ENCODE assay signal across 17 cellular contexts in the genomic region with DNA sequence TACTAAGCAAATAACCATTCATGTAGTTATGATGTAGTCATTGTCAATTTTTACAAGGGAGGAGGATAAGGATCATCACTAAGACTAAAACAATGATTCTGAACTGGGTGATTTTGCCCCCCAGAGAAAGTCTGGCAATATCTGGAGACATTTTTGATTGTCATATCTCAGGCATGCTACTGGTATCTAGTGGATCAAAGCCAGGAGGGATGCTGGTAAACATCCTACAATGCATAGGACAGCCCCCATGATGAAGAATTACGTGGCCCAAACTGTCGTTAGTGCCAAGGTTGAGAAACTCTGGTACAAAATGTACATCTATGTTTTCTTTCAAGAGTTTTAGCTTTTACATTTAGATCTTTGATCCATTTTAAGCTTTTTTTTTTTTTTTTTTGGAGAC.
"Had no signal": no experiment of that assay in that cellular context is flagged by ENCODE, and none has a peak within 500 bp of the region (broad histone marks: within the 10 kb centered on the region; RNA-seq: fewer than 3 reads in every experiment).

No MANE protein-coding gene starts in this region.

- H3K27me3 ChIP-seq: breast epithelium, esophagus squamous epithelium, gastroesophageal sphincter, spleen, transverse colon had no signal

- DNase-seq: activated CD4-positive, alpha-beta T cell treated with anti-CD3 and anti-CD28 coated beads for 4 hours; activated CD8-positive, alpha-beta memory T cell treated with anti-CD3 and anti-CD28 coated beads, Interleukin-2, amount 50 U/mL, for 4 hours; activated CD8-positive, alpha-beta T cell treated with anti-CD3 and anti-CD28 coated beads for 36 hours; activated gamma-delta T cell treated with Interleukin-2 at 50 U/mL for 16 hours; activated naive CD8-positive, alpha-beta T cell treated with anti-CD3 and anti-CD28 coated beads for 36 hours; activated T-cell treated with anti-CD3 and anti-CD28 coated beads, Interleukin-2, amount 50 U/mL, for 72 hours; anterior cingulate cortex; esophagus squamous epithelium; naive B cell; spleen; stimulated activated CD4-positive, alpha-beta T cell treated with anti-CD3 and anti-CD28 coated beads, Interleukin-1b, Interleukin-23, amount 100 ng/mL, for 48 hours; stimulated activated naive B cell treated with anti-CD40 and anti-IgM and Interleukin-4, amounts not matched to agents 10 μg/mL and 1 μg/mL and 100 μg/mL, for 72 hours; substantia nigra; T-helper 9 cell; transverse colon had no signal

- H3K4me3 ChIP-seq: breast epithelium, esophagus squamous epithelium, gastroesophageal sphincter, spleen, transverse colon had no signal

- H3K36me3 ChIP-seq: breast epithelium, gastroesophageal sphincter, transverse colon had no signal

- H3K4me1 ChIP-seq: breast epithelium had no signal

- H3K9me3 ChIP-seq: breast epithelium, esophagus squamous epithelium, gastroesophageal sphincter, spleen, transverse colon had no signal

- ATAC-seq: activated CD8-positive, alpha-beta T cell treated with anti-CD3 and anti-CD28 coated beads for 36 hours; activated T-cell treated with anti-CD3 and anti-CD28 coated beads, Interleukin-2, amount 50 U/mL, for 72 hours; gastroesophageal sphincter; stimulated activated naive B cell treated with anti-CD40 and anti-IgM and Interleukin-4, amounts not matched to agents 10 μg/mL and 1 μg/mL and 100 μg/mL, for 72 hours had no signal

- H3K27ac ChIP-seq: breast epithelium, esophagus squamous epithelium, gastroesophageal sphincter, spleen, transverse colon had no signal
